9 cellular contexts compared by ENCODE assay signal in genomic region chr9:1429328-1429727, GRCh38.
DNase-seq lines count a peak whose midpoint lies in the region; ATAC-seq, FAIRE-seq and TF ChIP-seq lines count a peak whose summit lies in the region.
"Had no signal": no experiment of that assay in that cellular context is flagged by ENCODE, and none has a peak within 500 bp of the region (broad histone marks: within the 10 kb centered on the region; RNA-seq: fewer than 3 reads in every experiment).

No MANE protein-coding gene starts in this region.

- DNase-seq in Daoy (ENCODE audit: low read depth) = peak; percentile 43
- peak; percentile 10 for DNase-seq in WERI-Rb-1
- DNase-seq in HepG2 (ENCODE audit: low spot score) = peak; percentile 39
- no peak for DNase-seq in cerebellum (ENCODE audit: low spot score)
- DNase-seq in esophagus squamous epithelium (lab: John Stamatoyannopoulos, UW) = no peak
- DNase-seq in GM20000 (ENCODE audit: low spot score) = no peak

- intact Hi-C loops in HepG2 (cut with micrococcal nuclease; ENCODE audit: unreplicated experiment) = no loop called here
- intact Hi-C loops in esophagus squamous epithelium (cut with DNase I) = no loop called here

- BruUV-seq in HepG2 (replicated peaks; lab: Mats Ljungman, UMichigan) = no TSS peak

- TF ChIP-seq POLR2A in HepG2 (IDR thresholded peaks at IDR 0.05; ENCODE audit: insufficient read depth in 1 of 2, low read depth in 2 of 2, low read length in 2 of 2) (no peak), esophagus squamous epithelium (IDR thresholded peaks at IDR 0.05) (no peak)

- POLR2A ChIA-PET in HEK293 (lab: Yijun Ruan, JAX) (no interaction called here), HepG2 (lab: Yijun Ruan, JAX) (no interaction called here)

- H3K4me1 ChIP-seq in HEK293 (ENCODE audit: control insufficient read depth, insufficient read depth, low read length) = no peaks in the 10 kb centered on the region; the same call in 1 of the 2 replicates
- no peaks in the 10 kb centered on the region for H3K4me1 ChIP-seq in HepG2 (ENCODE audit: insufficient read depth, low read length)
- H3K4me1 ChIP-seq in esophagus squamous epithelium = no peaks in the 10 kb centered on the region

- CTCF ChIA-PET in HEK293 (lab: Yijun Ruan, JAX) = interaction anchor here (0.7 to 1.9 kb wide), 4 partner anchors 28 to 330 kb away, joined by 3 to 7 read pairs (median 5); no protein-coding TSS in a partner anchor
- CTCF ChIA-PET in HepG2 (lab: Yijun Ruan, JAX; ENCODE audit: low intra/inter-chr PET ratio, low total read pairs) = interaction anchor here (1.7 kb wide), 1 partner anchor 329 kb away, joined by 6 read pairs; no protein-coding TSS in a partner anchor

- FAIRE-seq in HepG2 (lab: Jason Lieb, UNC) = peak; percentile 59

- peak; percentile 95 for ATAC-seq in HepG2
- ATAC-seq in HG03196 (IDR thresholded peaks at IDR 0.05; ENCODE audit: unreplicated experiment) = no peak

- H3K27ac ChIP-seq in HEK293 (ENCODE audit: extremely low read depth, low read depth, low read length) (no peak overlapping the region), WERI-Rb-1 (no peak overlapping the region), HepG2 (ENCODE audit: extremely low read length, insufficient read depth, low read length) (no peak overlapping the region), esophagus squamous epithelium (no peak overlapping the region)
- H3K27ac ChIP-seq: KMS-11 had no signal

- no peaks in the 10 kb centered on the region for H3K36me3 ChIP-seq in HEK293 (ENCODE audit: control insufficient read depth in 2 of 2, insufficient read depth in 1 of 2, low read length in 2 of 2)
- H3K36me3 ChIP-seq in WERI-Rb-1 = no peaks in the 10 kb centered on the region
- no peaks in the 10 kb centered on the region for H3K36me3 ChIP-seq in HepG2 (replicated peaks in 1 of 2; ENCODE audit: control insufficient read depth in 1 of 2, insufficient read depth in 2 of 2, low read length in 2 of 2)
- no peaks in the 10 kb centered on the region for H3K36me3 ChIP-seq in esophagus squamous epithelium

- TF ChIP-seq CTCF in HEK293 (tag by site-specific recombination; IDR thresholded peaks at IDR 0.05) = peak; percentile 29; the same call in 1 of the 2 replicates
- peak; percentile 34; the same call in 1 of the 2 replicates for TF ChIP-seq CTCF in WERI-Rb-1 (IDR thresholded peaks at IDR 0.05; ENCODE audit: low read depth, low read length)
- peak; percentile 69 for TF ChIP-seq CTCF in HepG2 (CRISPR knock-in tag; IDR thresholded peaks at IDR 0.05)
- TF ChIP-seq CTCF in esophagus squamous epithelium (IDR thresholded peaks at IDR 0.05) = peak in 3 of 6 experiments; percentile 15 to 38 (median 23)
- TF ChIP-seq CTCF in GM20000 (IDR thresholded peaks at IDR 0.05; ENCODE audit: extremely low read depth, missing control alignments) = no peak

- H3K4me2 ChIP-seq in HepG2 (ENCODE audit: low read depth, low read length) = no peak overlapping the region
- H3K4me2 ChIP-seq: KMS-11 had no signal

- H3K9ac ChIP-seq in HepG2 (ENCODE audit: insufficient read depth, low read depth, low read length) = no peak overlapping the region
- H3K9ac ChIP-seq: KMS-11 had no signal

- 0% methylated on average over 3 of the region's 5 CpGs for WGBS in HepG2 (ENCODE audit: low lambda C conversion rate)
- WGBS in esophagus squamous epithelium, 2 donors = 33 to 51% methylated on average over 4 of the region's 5 CpGs

- no peaks in the 10 kb centered on the region for H4K20me1 ChIP-seq in HepG2 (ENCODE audit: insufficient read depth, low read length)

- TF ChIP-seq EP300 in HepG2 (IDR thresholded peaks at IDR 0.05; ENCODE audit: low read depth in 2 of 2, low read length in 2 of 2) = no peak
- TF ChIP-seq EP300 in HepG2 (CRISPR knock-in tag; IDR thresholded peaks at IDR 0.05; ENCODE audit: borderline replicate concordance) = no peak

- H3K4me3 ChIP-seq in HEK293 (ENCODE audit: low read depth, low read length) = no peak overlapping the region
- H3K4me3 ChIP-seq in WERI-Rb-1 (ENCODE audit: low read depth, low read length) = no peak overlapping the region
- H3K4me3 ChIP-seq in HepG2 (replicated peaks in 1 of 3; ENCODE audit: insufficient read depth in 1 of 3, low read depth in 2 of 3, low read length in 3 of 3) = no peak overlapping the region
- H3K4me3 ChIP-seq in esophagus squamous epithelium = no peak overlapping the region

- TF ChIP-seq RAD21 in HepG2 (CRISPR knock-in tag; IDR thresholded peaks at IDR 0.05) = peak; percentile 37; the same call in 1 of the 2 replicates

- H3K9me3 ChIP-seq in HEK293 (ENCODE audit: control insufficient read depth, insufficient read depth, low read depth, low read length) (no peaks in the 10 kb centered on the region), WERI-Rb-1 (ENCODE audit: severe bottlenecking) (no peaks in the 10 kb centered on the region), HepG2 (ENCODE audit: low read length) (no peaks in the 10 kb centered on the region), esophagus squamous epithelium (no peaks in the 10 kb centered on the region)

- H3K27me3 ChIP-seq in WERI-Rb-1 (ENCODE audit: insufficient read depth, low read depth, severe bottlenecking) (peaks cover 68% of the 10 kb centered on the region), HepG2 (ENCODE audit: control insufficient read depth in 1 of 2, insufficient read depth in 2 of 2, low read length in 2 of 2) (no peaks in the 10 kb centered on the region), esophagus squamous epithelium (no peaks in the 10 kb centered on the region)

- no peak overlapping the region for H2AFZ ChIP-seq in HepG2 (ENCODE audit: low read length)

- H3K79me2 ChIP-seq in HepG2 (ENCODE audit: insufficient read depth, low read length) = no peaks in the 10 kb centered on the region

- in situ Hi-C loops in HepG2 (cut with HindIII; ENCODE audit: extremely low pct_ligation_motif_present, low pct_unique_long_range_greater_than_20kb) = no loop called here

TF ChIP-seq in HEK293, 187 proteins besides CTCF, POLR2A, EP300 and RAD21:
- TF ChIP-seq TRIM28 (IDR thresholded peaks at IDR 0.05; ENCODE audit: borderline replicate concordance, low read length) = 0 out of 2 replicates have a peak, but pooled peaks have one; percentile 51
- TF ChIP-seq ZNF449 (tag by site-specific recombination; IDR thresholded peaks at IDR 0.05) = no peak
- peak; percentile 11; the same call in 1 of the 2 replicates for TF ChIP-seq ZNF654 (tag by site-specific recombination; IDR thresholded peaks at IDR 0.05; ENCODE audit: low read depth)

TF ChIP-seq in HepG2, 621 proteins besides CTCF, POLR2A, EP300 and RAD21:
- peak; percentile 26; the same call in 1 of the 2 replicates for TF ChIP-seq SMC3 (IDR thresholded peaks at IDR 0.05; ENCODE audit: low read length)
- peak; percentile 83 for TF ChIP-seq STAG1 (CRISPR knock-in tag; IDR thresholded peaks at IDR 0.05)
- TF ChIP-seq ZNF773 (CRISPR knock-in tag; IDR thresholded peaks at IDR 0.05; ENCODE audit: borderline replicate concordance) = no peak

Comparison
In these comparisons a context has a peak if more than half of its experiments do, and no peak if none do; other contexts are left out.
1. DNase-seq: peak in Daoy (single experiment), WERI-Rb-1 (single experiment) and HepG2 (single experiment); none in cerebellum (single experiment), esophagus squamous epithelium (single experiment) and GM20000 (single experiment).